Comparison of ENCODE assay signal across 26 cellular contexts in the genomic region with DNA sequence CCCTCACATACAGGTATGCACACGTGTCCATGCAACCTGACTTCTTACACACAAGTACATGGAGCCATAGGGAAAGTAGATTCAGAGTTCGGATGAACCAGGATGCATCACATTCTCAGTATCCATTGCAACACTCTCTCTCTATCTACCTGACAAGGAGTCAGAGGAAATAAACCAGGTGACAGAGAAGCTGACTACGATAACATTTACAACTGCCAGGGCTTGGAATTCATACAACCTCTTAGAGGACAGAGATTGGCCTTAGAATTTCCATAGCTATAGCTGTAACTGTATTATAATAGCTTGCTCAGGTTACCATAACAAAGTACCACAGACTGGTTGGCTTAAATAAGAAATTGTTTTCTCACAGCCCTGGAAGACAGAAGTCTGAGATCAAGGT.
"Had no signal": no experiment of that assay in that cellular context is flagged by ENCODE, and none has a peak within 500 bp of the region (broad histone marks: within the 10 kb centered on the region; RNA-seq: fewer than 3 reads in every experiment).

No MANE protein-coding gene starts in this region.

- H3K4me1 ChIP-seq: colonic mucosa, foreskin keratinocyte, lower lobe of right lung, spleen, testis, upper lobe of right lung, vagina had no signal

- H3K27ac Mint-ChIP-seq: memory B cell; mesothelial cell of epicardium; natural killer cell treated with Interleukin-12 subunit alpha and Interleukin-12 subunit beta and Interleukin-15 and Interleukin-18, amount 100 ng/mL, for 72 hours; progenitor cell of endocrine pancreas; stimulated activated naive B cell treated with anti-CD40 and anti-IgM and Interleukin-4, amounts not matched to agents 10 μg/mL and 1 μg/mL and 100 μg/mL, for 72 hours; stimulated activated naive CD8-positive, alpha-beta T cell treated with anti-CD3 and anti-CD28 coated beads, Interleukin-15, amount 100 ng/mL, for 72 hours had no signal

- H3K4me3 ChIP-seq: colonic mucosa, lower lobe of right lung, pancreas, right lobe of liver, spleen, testis, tibial nerve, upper lobe of right lung, vagina had no signal

- H3K27me3 ChIP-seq: colonic mucosa, foreskin keratinocyte, pancreas, right lobe of liver, spleen, testis, tibial nerve, upper lobe of right lung, vagina had no signal

- DNase-seq: colonic mucosa; dermis blood vessel endothelial cell; erythroblast; foreskin keratinocyte; hippocampal formation; kidney glomerular epithelial cell; lower lobe of right lung; occipital lobe; pancreas; right lobe of liver; spleen; stimulated activated CD4-positive, alpha-beta T cell treated with anti-CD3 and anti-CD28 coated beads, Interleukin-15, amount 100 ng/mL, for 24 hours; stimulated activated CD4-positive, alpha-beta T cell treated with anti-CD3 and anti-CD28 coated beads, Interleukin-1b, Interleukin-23, amount 100 ng/mL, for 48 hours; stimulated activated CD4-positive, alpha-beta T cell treated with anti-CD3 and anti-CD28 coated beads, Interleukin-4, amount 100 ng/mL, for 24 hours; stimulated activated naive B cell treated with anti-CD40 and anti-IgM and Interleukin-4, amounts not matched to agents 10 μg/mL and 1 μg/mL and 100 μg/mL, for 72 hours; stimulated activated naive CD8-positive, alpha-beta T cell treated with anti-CD3 and anti-CD28 coated beads, Interleukin-15, amount 100 ng/mL, for 72 hours; testis; upper lobe of right lung had no signal

- ATAC-seq: foreskin keratinocyte; left lobe of liver; lower lobe of right lung; natural killer cell treated with Interleukin-12 subunit alpha and Interleukin-12 subunit beta and Interleukin-15 and Interleukin-18, amount 100 ng/mL, for 72 hours; pancreas; stimulated activated naive B cell treated with anti-CD40 and anti-IgM and Interleukin-4, amounts not matched to agents 10 μg/mL and 1 μg/mL and 100 μg/mL, for 72 hours; stimulated activated naive CD8-positive, alpha-beta T cell treated with anti-CD3 and anti-CD28 coated beads, Interleukin-15, amount 100 ng/mL, for 72 hours; upper lobe of right lung had no signal

- H3K27ac ChIP-seq: colonic mucosa, foreskin keratinocyte, lower lobe of right lung, pancreas, right lobe of liver, spleen, testis, tibial nerve, upper lobe of right lung, vagina had no signal

- H3K9me3 ChIP-seq: colonic mucosa, lower lobe of right lung, pancreas, right lobe of liver, spleen, testis, tibial nerve, upper lobe of right lung, vagina had no signal

- FAIRE-seq: islet of Langerhans, pancreas had no signal

- H3K36me3 Mint-ChIP-seq: memory B cell; mesothelial cell of epicardium; natural killer cell treated with Interleukin-12 subunit alpha and Interleukin-12 subunit beta and Interleukin-15 and Interleukin-18, amount 100 ng/mL, for 72 hours; stimulated activated naive B cell treated with anti-CD40 and anti-IgM and Interleukin-4, amounts not matched to agents 10 μg/mL and 1 μg/mL and 100 μg/mL, for 72 hours had no signal

- H3K4me3 Mint-ChIP-seq: memory B cell; mesothelial cell of epicardium; natural killer cell treated with Interleukin-12 subunit alpha and Interleukin-12 subunit beta and Interleukin-15 and Interleukin-18, amount 100 ng/mL, for 72 hours; stimulated activated naive B cell treated with anti-CD40 and anti-IgM and Interleukin-4, amounts not matched to agents 10 μg/mL and 1 μg/mL and 100 μg/mL, for 72 hours; stimulated activated naive CD8-positive, alpha-beta T cell treated with anti-CD3 and anti-CD28 coated beads, Interleukin-15, amount 100 ng/mL, for 72 hours had no signal

- H3K4me1 Mint-ChIP-seq: memory B cell; stimulated activated naive B cell treated with anti-CD40 and anti-IgM and Interleukin-4, amounts not matched to agents 10 μg/mL and 1 μg/mL and 100 μg/mL, for 72 hours; stimulated activated naive CD8-positive, alpha-beta T cell treated with anti-CD3 and anti-CD28 coated beads, Interleukin-15, amount 100 ng/mL, for 72 hours had no signal

- H3K36me3 ChIP-seq: colonic mucosa, lower lobe of right lung, pancreas, right lobe of liver, spleen, tibial nerve, upper lobe of right lung, vagina had no signal

- H3K27me3 Mint-ChIP-seq: natural killer cell treated with Interleukin-12 subunit alpha and Interleukin-12 subunit beta and Interleukin-15 and Interleukin-18, amount 100 ng/mL, for 72 hours; progenitor cell of endocrine pancreas; stimulated activated naive B cell treated with anti-CD40 and anti-IgM and Interleukin-4, amounts not matched to agents 10 μg/mL and 1 μg/mL and 100 μg/mL, for 72 hours had no signal

- H3K9me3 Mint-ChIP-seq: mesothelial cell of epicardium; natural killer cell treated with Interleukin-12 subunit alpha and Interleukin-12 subunit beta and Interleukin-15 and Interleukin-18, amount 100 ng/mL, for 72 hours; stimulated activated naive CD8-positive, alpha-beta T cell treated with anti-CD3 and anti-CD28 coated beads, Interleukin-15, amount 100 ng/mL, for 72 hours had no signal
